In genomic region chr4:74105656-74106275, GRCh38 we compare ENCODE assay signal across 20 cellular contexts. TPM values are rescaled to one million over a fixed set of nuclear protein-coding genes. Genes with fewer than 3 reads are reported as not detected.
DNase-seq lines count a peak whose midpoint lies in the region; ATAC-seq and TF ChIP-seq lines count a peak whose summit lies in the region.
"Had no signal": no experiment of that assay in that cellular context is flagged by ENCODE, and none has a peak within 500 bp of the region (broad histone marks: within the 10 kb centered on the region; RNA-seq: fewer than 3 reads in every experiment).

No MANE protein-coding gene starts in this region.

- no peaks in the 10 kb centered on the region for H3K4me1 Mint-ChIP-seq in activated CD8-positive, alpha-beta T cell treated with anti-CD3 and anti-CD28 coated beads for 36 hours (ENCODE audit: low read depth)
- H3K4me1 Mint-ChIP-seq: activated CD4-positive, alpha-beta T cell treated with anti-CD3 and anti-CD28 coated beads, Interleukin-2, amount 10 ng/mL, durations not matched to agents 7 days and 5 days had no signal

- TF ChIP-seq CTCF in fibroblast of the aortic adventitia (IDR thresholded peaks at IDR 0.05; ENCODE audit: insufficient read depth, low read length) = no peak
- TF ChIP-seq CTCF in tibial artery (IDR thresholded peaks at IDR 0.05) = no peak
- no peak for TF ChIP-seq CTCF in activated CD8-positive, alpha-beta T cell treated with anti-CD3 and anti-CD28 coated beads for 36 hours (IDR thresholded peaks at IDR 0.05)

- ATAC-seq in activated CD8-positive, alpha-beta T cell treated with anti-CD3 and anti-CD28 coated beads for 36 hours = no peak

- H3K36me3 Mint-ChIP-seq in activated CD8-positive, alpha-beta T cell treated with anti-CD3 and anti-CD28 coated beads for 36 hours (ENCODE audit: low read depth) = no peaks in the 10 kb centered on the region
- H3K36me3 Mint-ChIP-seq: type B pancreatic cell had no signal

- H3K27ac ChIP-seq in tibial artery = peak overlapping the region; percentile 57 to 77
- H3K27ac ChIP-seq: C4-2B had no signal

- no peaks in the 10 kb centered on the region for H3K36me3 ChIP-seq in tibial artery

- POLR2A ChIA-PET in activated CD8-positive, alpha-beta T cell treated with anti-CD3 and anti-CD28 coated beads for 36 hours (lab: Charles Lee) = no interaction called here

- H3K4me3 ChIP-seq in fibroblast of the aortic adventitia (ENCODE audit: low read depth, low read length) (no peak overlapping the region), tibial artery (no peak overlapping the region)
- H3K4me3 ChIP-seq: lung had no signal

- H3K9me3 ChIP-seq in tibial artery = no peaks in the 10 kb centered on the region

- H3K27ac Mint-ChIP-seq in activated CD8-positive, alpha-beta T cell treated with anti-CD3 and anti-CD28 coated beads for 36 hours = no peak overlapping the region
- H3K27ac Mint-ChIP-seq: activated CD4-positive, alpha-beta T cell treated with anti-CD3 and anti-CD28 coated beads, Interleukin-2, amount 10 ng/mL, durations not matched to agents 7 days and 5 days; type B pancreatic cell had no signal

- DNase-seq in NCI-H82 (lab: John Stamatoyannopoulos, UW) = peak; percentile 1
- DNase-seq in NCI-H82 treated with DMSO at 0.1 percent for 48 hours (lab: John Stamatoyannopoulos, UW; ENCODE audit: unreplicated experiment) = no peak
- DNase-seq in fibroblast of the aortic adventitia (ENCODE audit: low read depth) = peak; percentile 50
- DNase-seq in myocyte (ENCODE audit: low read depth) = peak; percentile 34
- DNase-seq in tibial artery = no peak
- no peak for DNase-seq in activated CD8-positive, alpha-beta T cell treated with anti-CD3 and anti-CD28 coated beads for 36 hours
- DNase-seq in NCI-H1105 (lab: John Stamatoyannopoulos, UW) = no peak
- no peak for DNase-seq in 8988T
- DNase-seq: activated CD4-positive, alpha-beta T cell treated with anti-CD3 and anti-CD28 coated beads, Interleukin-2, amount 10 ng/mL, durations not matched to agents 7 days and 5 days; activated naive CD4-positive, alpha-beta T cell treated with anti-CD3 and anti-CD28 coated beads, Interleukin-2, amount 50 U/mL, for 16 hours; caudate nucleus; DMS79; effector memory CD4-positive, alpha-beta T cell; NCI-H2029; NCI-H524 treated with DMSO at 0.1 percent for 48 hours had no signal

- CTCF ChIA-PET in activated CD8-positive, alpha-beta T cell treated with anti-CD3 and anti-CD28 coated beads for 36 hours (lab: Charles Lee) = interaction anchor here (1.7 kb wide), 1 partner anchor 29 kb away, joined by 4 read pairs; no protein-coding TSS in a partner anchor

- H3K9me3 Mint-ChIP-seq in activated CD8-positive, alpha-beta T cell treated with anti-CD3 and anti-CD28 coated beads for 36 hours = no peaks in the 10 kb centered on the region
- H3K9me3 Mint-ChIP-seq: activated CD4-positive, alpha-beta T cell treated with anti-CD3 and anti-CD28 coated beads, Interleukin-2, amount 10 ng/mL, durations not matched to agents 7 days and 5 days; type B pancreatic cell had no signal

- H3K4me1 ChIP-seq in tibial artery = peaks cover 0 to 54% (median 24%) of the 10 kb centered on the region in 4 donors

- H3K27me3 Mint-ChIP-seq in activated CD8-positive, alpha-beta T cell treated with anti-CD3 and anti-CD28 coated beads for 36 hours = peaks cover 16% of the 10 kb centered on the region

- no peak overlapping the region for H3K4me3 Mint-ChIP-seq in activated CD8-positive, alpha-beta T cell treated with anti-CD3 and anti-CD28 coated beads for 36 hours
- H3K4me3 Mint-ChIP-seq: activated CD4-positive, alpha-beta T cell treated with anti-CD3 and anti-CD28 coated beads, Interleukin-2, amount 10 ng/mL, durations not matched to agents 7 days and 5 days; type B pancreatic cell had no signal

- no peaks in the 10 kb centered on the region for H3K27me3 ChIP-seq in tibial artery

- intact Hi-C loops in tibial artery (cut with DNase I; ENCODE audit: low total_unique reads) = no loop called here
- intact Hi-C loops in activated CD8-positive, alpha-beta T cell treated with anti-CD3 and anti-CD28 coated beads for 36 hours (cut with micrococcal nuclease) = no loop called here

RNA-seq across cellular contexts. Expression of gene CXCL2, which starts 6.8 kb away (rescaled TPM):
- 1.1 and 1.9 TPM in 2 replicates for total RNA-seq in fibroblast of the aortic adventitia (ENCODE audit: low replicate concordance)
- total RNA-seq in myocyte = 1.8 and 2.6 TPM in 2 replicates
- 0.42 TPM for polyA plus RNA-seq in myocyte (2012)
- not detected for total RNA-seq in activated CD8-positive, alpha-beta T cell treated with anti-CD3 and anti-CD28 coated beads for 36 hours
- total RNA-seq: A172 had no signal
- polyA plus RNA-seq: neural cell had no signal

RNA-seq across cellular contexts. Expression of gene MTHFD2L, which starts 52.2 kb away (rescaled TPM):
- 8.2 and 15.0 TPM in 2 replicates for total RNA-seq in fibroblast of the aortic adventitia (ENCODE audit: low replicate concordance)
- total RNA-seq in myocyte = 18.4 and 20.9 TPM in 2 replicates
- 5.0 TPM for polyA plus RNA-seq in myocyte (2012)
- total RNA-seq in activated CD8-positive, alpha-beta T cell treated with anti-CD3 and anti-CD28 coated beads for 36 hours = 1 to 10 TPM; 7.3 to 8.1 TPM

Comparison
In these comparisons a context has a peak if more than half of its experiments do, and no peak if none do; other contexts are left out.
1. DNase-seq: peak in NCI-H82 (single experiment), fibroblast of the aortic adventitia (single experiment) and myocyte (single experiment); none in NCI-H82 treated with DMSO at 0.1 percent for 48 hours (single experiment), tibial artery (0 of 2), activated CD8-positive, alpha-beta T cell treated with anti-CD3 and anti-CD28 coated beads for 36 hours (single experiment), NCI-H1105 (single experiment) and 8988T (single experiment).